In genomic region chr11:1825039-1825740, GRCh38 we compare ENCODE assay signal across 10 cellular contexts. TPM values are rescaled to one million over a fixed set of nuclear protein-coding genes. Genes with fewer than 3 reads are reported as not detected.
A peak's percentile ranks its signal among the peaks of the same experiment; 100 is the strongest.
DNase-seq lines count a peak whose midpoint lies in the region; ATAC-seq and TF ChIP-seq lines count a peak whose summit lies in the region.
"Had no signal": no experiment of that assay in that cellular context is flagged by ENCODE, and none has a peak within 500 bp of the region (broad histone marks: within the 10 kb centered on the region; RNA-seq: fewer than 3 reads in every experiment).

No MANE protein-coding gene starts in this region.

- H3K4me1 ChIP-seq in GM23338 (ENCODE audit: insufficient read depth) (no peaks in the 10 kb centered on the region), OCI-LY7 (ENCODE audit: insufficient read depth, low read length, poor library complexity, severe bottlenecking) (no peaks in the 10 kb centered on the region), gastroesophageal sphincter (peaks cover 0 to 13% (median 0%) of the 10 kb centered on the region in 3 donors)

- CTCF ChIA-PET in OCI-LY7 (lab: Charles Lee; ENCODE audit: unreplicated experiment), result no interaction called here

- H3K27me3 ChIP-seq in GM23338 (ENCODE audit: insufficient read depth), result no peaks in the 10 kb centered on the region
- H3K27me3 ChIP-seq in gastroesophageal sphincter, result peaks cover 45% of the 10 kb centered on the region
- H3K27me3 ChIP-seq: thyroid gland had no signal

- TF ChIP-seq EP300 in gastroesophageal sphincter (IDR thresholded peaks at IDR 0.05), result no peak

- H3K4me3 ChIP-seq in GM23338, result no peak overlapping the region
- no peak overlapping the region for H3K4me3 ChIP-seq in OCI-LY7 (ENCODE audit: low read depth, low read length, poor library complexity, severe bottlenecking)
- no peak overlapping the region for H3K4me3 ChIP-seq in gastroesophageal sphincter
- H3K4me3 ChIP-seq: thyroid gland had no signal

- POLR2A ChIA-PET in OCI-LY7 (lab: Charles Lee), result no interaction called here

- no TSS peak for BruUV-seq in OCI-LY7 (replicated peaks; lab: Mats Ljungman, UMichigan)

- H3F3A ChIP-seq in GM23338 (replicated peaks; ENCODE audit: low read depth), result no peaks in the 10 kb centered on the region

- H4K20me1 ChIP-seq in GM23338 (replicated peaks; ENCODE audit: insufficient read depth) (no peaks in the 10 kb centered on the region), OCI-LY7 (ENCODE audit: insufficient read depth, low read length) (no peaks in the 10 kb centered on the region)

- H3K27me3 Mint-ChIP-seq in GM23338 (ENCODE audit: insufficient read depth, low read depth, poor library complexity), result peaks cover 11% of the 10 kb centered on the region
- no peaks in the 10 kb centered on the region for H3K27me3 Mint-ChIP-seq in activated T-helper 2 cell treated with anti-CD3 and anti-CD28 coated beads, Interferon-gamma antibody, Interleukin-2, Interleukin-4, amounts not matched to agents 10 μg/mL and 5 μg/mL and 100 μg/mL, durations not matched to agents 14 hours and 24 hours and 36 hours (ENCODE audit: low read depth)

- H3K36me3 ChIP-seq in GM23338 (ENCODE audit: insufficient read depth) (no peaks in the 10 kb centered on the region), OCI-LY7 (ENCODE audit: insufficient read depth, low read length) (no peaks in the 10 kb centered on the region), gastroesophageal sphincter (no peaks in the 10 kb centered on the region)
- H3K36me3 ChIP-seq: thyroid gland had no signal

- TF ChIP-seq CTCF in GM23338 (conservative IDR thresholded peaks at IDR 0.05; ENCODE audit: low read depth in 2 of 2), result peak; percentile 66 to 84
- peak; percentile 76 for TF ChIP-seq CTCF in OCI-LY7 (conservative IDR thresholded peaks at IDR 0.05; ENCODE audit: low read length)
- TF ChIP-seq CTCF in gastroesophageal sphincter (IDR thresholded peaks at IDR 0.05), result no peak

- no peaks in the 10 kb centered on the region; the same call in 2 of the 3 replicates for H3K9me3 Mint-ChIP-seq in GM23338
- H3K9me3 Mint-ChIP-seq in activated T-helper 2 cell treated with anti-CD3 and anti-CD28 coated beads, Interferon-gamma antibody, Interleukin-2, Interleukin-4, amounts not matched to agents 10 μg/mL and 5 μg/mL and 100 μg/mL, durations not matched to agents 14 hours and 24 hours and 36 hours, result no peaks in the 10 kb centered on the region

- TF ChIP-seq POLR2A in gastroesophageal sphincter (IDR thresholded peaks at IDR 0.05), result no peak

- H2AFZ ChIP-seq in GM23338 (peak overlapping the region; percentile 69; the same call in 1 of the 2 replicates), OCI-LY7 (ENCODE audit: low read length) (no peak overlapping the region)

- no peaks in the 10 kb centered on the region for H3K36me3 Mint-ChIP-seq in GM23338 (ENCODE audit: low read depth)
- no peaks in the 10 kb centered on the region for H3K36me3 Mint-ChIP-seq in activated T-helper 2 cell treated with anti-CD3 and anti-CD28 coated beads, Interferon-gamma antibody, Interleukin-2, Interleukin-4, amounts not matched to agents 10 μg/mL and 5 μg/mL and 100 μg/mL, durations not matched to agents 14 hours and 24 hours and 36 hours (ENCODE audit: low read depth)

- H3K4me3 Mint-ChIP-seq in GM23338, result no peak overlapping the region
- H3K4me3 Mint-ChIP-seq in activated T-helper 2 cell treated with anti-CD3 and anti-CD28 coated beads, Interferon-gamma antibody, Interleukin-2, Interleukin-4, amounts not matched to agents 10 μg/mL and 5 μg/mL and 100 μg/mL, durations not matched to agents 14 hours and 24 hours and 36 hours (ENCODE audit: low read depth), result no peak overlapping the region

- no peaks in the 10 kb centered on the region for H3K4me1 Mint-ChIP-seq in GM23338
- no peaks in the 10 kb centered on the region for H3K4me1 Mint-ChIP-seq in activated T-helper 2 cell treated with anti-CD3 and anti-CD28 coated beads, Interferon-gamma antibody, Interleukin-2, Interleukin-4, amounts not matched to agents 10 μg/mL and 5 μg/mL and 100 μg/mL, durations not matched to agents 14 hours and 24 hours and 36 hours (ENCODE audit: low read depth)

- no peaks in the 10 kb centered on the region for H3K79me2 ChIP-seq in GM23338 (replicated peaks; ENCODE audit: insufficient read depth)
- H3K79me2 ChIP-seq in OCI-LY7 (ENCODE audit: insufficient read depth, low read depth, low read length), result no peaks in the 10 kb centered on the region

- intact Hi-C loops in OCI-LY7 (cut with micrococcal nuclease; ENCODE audit: unreplicated experiment) (no loop called here), Right ventricle myocardium superior (cut with DNase I) (no loop called here)
- intact Hi-C loops in activated T-helper 2 cell treated with anti-CD3 and anti-CD28 coated beads, Interferon-gamma antibody, Interleukin-2, Interleukin-4, amounts not matched to agents 10 μg/mL and 5 μg/mL and 100 μg/mL, durations not matched to agents 14 hours and 24 hours and 36 hours (cut with micrococcal nuclease), result no loop called here

- no CpG with 5 or more reads among the region's 26 CpGs for WGBS in gastroesophageal sphincter (ENCODE audit: low coverage in 1 of 2), 2 donors

- H3K27ac ChIP-seq in GM23338 (ENCODE audit: low read depth), result no peak overlapping the region
- no peak overlapping the region for H3K27ac ChIP-seq in OCI-LY7 (ENCODE audit: low read depth, low read length, poor library complexity, severe bottlenecking)
- H3K27ac ChIP-seq in gastroesophageal sphincter, result no peak overlapping the region
- H3K27ac ChIP-seq: thyroid gland had no signal

- H3K27ac Mint-ChIP-seq in GM23338, result no peak overlapping the region
- no peak overlapping the region for H3K27ac Mint-ChIP-seq in activated T-helper 2 cell treated with anti-CD3 and anti-CD28 coated beads, Interferon-gamma antibody, Interleukin-2, Interleukin-4, amounts not matched to agents 10 μg/mL and 5 μg/mL and 100 μg/mL, durations not matched to agents 14 hours and 24 hours and 36 hours

- DNase-seq in GM23338 (ENCODE audit: low spot score) (peak; percentile 92), OCI-LY7 (ENCODE audit: low spot score) (peak; percentile 55), Right ventricle myocardium superior (peak; percentile 67), retina (peak; percentile 66)
- DNase-seq in activated T-helper 2 cell treated with anti-CD3 and anti-CD28 coated beads, Interferon-gamma antibody, Interleukin-2, Interleukin-4, amounts not matched to agents 10 μg/mL and 5 μg/mL and 100 μg/mL, durations not matched to agents 14 hours and 24 hours and 36 hours (ENCODE audit: low spot score), result no peak
- DNase-seq: thyroid gland had no signal

- H3K4me2 ChIP-seq in GM23338 (no peak overlapping the region), OCI-LY7 (ENCODE audit: low read length) (no peak overlapping the region)

- H3K9me3 ChIP-seq in OCI-LY7 (ENCODE audit: low read length), result no peaks in the 10 kb centered on the region
- H3K9me3 ChIP-seq in gastroesophageal sphincter, result no peaks in the 10 kb centered on the region
- H3K9me3 ChIP-seq: thyroid gland had no signal

- ATAC-seq in GM23338, result peak; percentile 97
- peak; percentile 48 for ATAC-seq in Right ventricle myocardium superior (ENCODE audit: poor library complexity)
- ATAC-seq in HG02623 (IDR thresholded peaks at IDR 0.05; ENCODE audit: unreplicated experiment), result no peak
- ATAC-seq in HG02840 (IDR thresholded peaks at IDR 0.05; ENCODE audit: low FRiP score, unreplicated experiment), result no peak
- ATAC-seq in gastroesophageal sphincter, result no peak

- H3K9me2 ChIP-seq in GM23338 (ENCODE audit: insufficient read depth), result no peaks in the 10 kb centered on the region
- no peaks in the 10 kb centered on the region for H3K9me2 ChIP-seq in OCI-LY7 (ENCODE audit: insufficient read depth, low read length)

TF ChIP-seq in GM23338, 12 proteins besides CTCF, POLR2A, EP300 and RAD21 (continues in another document):
- no peak for TF ChIP-seq CREB1 (CRISPR knock-in tag; IDR thresholded peaks at IDR 0.05; ENCODE audit: low read depth)

RNA-seq across cellular contexts. Expression of gene SYT8, which starts 9.6 kb away (rescaled TPM):
- total RNA-seq in GM23338 (2014; rRNA removed; shearing (Covaris generic)), result not detected in 2 replicates
- polyA plus RNA-seq in GM23338 (2016; fragmentation: Nextera tagmentation; extraction: Ambion mirVana), result not detected in 2 replicates
- total RNA-seq in OCI-LY7 (2014; rRNA removed; shearing (Covaris generic)), result not detected in 2 replicates
- total RNA-seq in OCI-LY7 (2022), result not detected in 2 replicates
- total RNA-seq in Right ventricle myocardium superior, result not detected
- total RNA-seq in gastroesophageal sphincter, result 1 to 10 TPM in 1 of 4 donors, not detected in 3; 2.2 TPM
- not detected in 2 replicates for total RNA-seq in activated T-helper 2 cell treated with anti-CD3 and anti-CD28 coated beads, Interferon-gamma antibody, Interleukin-2, Interleukin-4, amounts not matched to agents 10 μg/mL and 5 μg/mL and 100 μg/mL, durations not matched to agents 14 hours and 24 hours and 36 hours
- total RNA-seq: activated CD8-positive, alpha-beta memory T cell treated with anti-CD3 and anti-CD28 coated beads for 36 hours; thyroid gland had no signal

RNA-seq across cellular contexts. Expression of gene TNNI2, which starts 13.6 kb away (rescaled TPM):
- not detected in 2 replicates for total RNA-seq in GM23338 (2014; rRNA removed; shearing (Covaris generic))
- polyA plus RNA-seq in GM23338 (2016; fragmentation: Nextera tagmentation; extraction: Ambion mirVana), result not detected in 2 replicates
- total RNA-seq in OCI-LY7 (2014; rRNA removed; shearing (Covaris generic)), result 2.5 and 7.3 TPM in 2 replicates
- total RNA-seq in OCI-LY7 (2022) (8.7 and 14.3 TPM in 2 replicates), Right ventricle myocardium superior (not detected), gastroesophageal sphincter (1 to 10 TPM in 1 of 4 donors, not detected in 3; 1.0 TPM)
- 0.27 TPM in 1 of 2 replicates, not detected in the other for total RNA-seq in activated T-helper 2 cell treated with anti-CD3 and anti-CD28 coated beads, Interferon-gamma antibody, Interleukin-2, Interleukin-4, amounts not matched to agents 10 μg/mL and 5 μg/mL and 100 μg/mL, durations not matched to agents 14 hours and 24 hours and 36 hours
- total RNA-seq: thyroid gland had no signal

RNA-seq across cellular contexts. Expression of gene LSP1, which starts 27.7 kb away (rescaled TPM):
- not detected in 2 replicates for total RNA-seq in GM23338 (2014; rRNA removed; shearing (Covaris generic))
- polyA plus RNA-seq in GM23338 (2016; fragmentation: Nextera tagmentation; extraction: Ambion mirVana), result 0.84 and 0.96 TPM in 2 replicates
- 195 and 232 TPM in 2 replicates for total RNA-seq in OCI-LY7 (2014; rRNA removed; shearing (Covaris generic))
- total RNA-seq in OCI-LY7 (2022) (225 and 303 TPM in 2 replicates), Right ventricle myocardium superior (23.0 TPM), gastroesophageal sphincter (100 to 1,000 TPM in 1 of 4 donors, 10 to 100 TPM in 3; 13.4 to 133 (median 47.7) TPM)
- total RNA-seq in activated T-helper 2 cell treated with anti-CD3 and anti-CD28 coated beads, Interferon-gamma antibody, Interleukin-2, Interleukin-4, amounts not matched to agents 10 μg/mL and 5 μg/mL and 100 μg/mL, durations not matched to agents 14 hours and 24 hours and 36 hours, result 442 and 449 TPM in 2 replicates

Comparison
In these comparisons a context has a peak if more than half of its experiments do, and no peak if none do; other contexts are left out.
1. ATAC-seq: peak in GM23338 (single experiment) and Right ventricle myocardium superior (single experiment); none in HG02623 (single experiment), HG02840 (single experiment) and gastroesophageal sphincter (single experiment).
2. CTCF ChIP-seq: peak in GM23338 (2 of 2) and OCI-LY7 (single experiment); none in gastroesophageal sphincter (0 of 4).
3. RNA of gene LSP1, which starts 27.7 kb away (total RNA-seq): 442 to 449 TPM in activated T-helper 2 cell treated with anti-CD3 and anti-CD28 coated beads, Interferon-gamma antibody, Interleukin-2, Interleukin-4, amounts not matched to agents 10 μg/mL and 5 μg/mL and 100 μg/mL, durations not matched to agents 14 hours and 24 hours and 36 hours, 195 to 303 TPM in OCI-LY7, 13.4 to 133 TPM in gastroesophageal sphincter and 23.0 TPM in Right ventricle myocardium superior (single experiment); not detected in GM23338; every median in the first group is over 10 times any median in the second.